Comparison of ENCODE assay signal across 9 cellular contexts in the genomic region with DNA sequence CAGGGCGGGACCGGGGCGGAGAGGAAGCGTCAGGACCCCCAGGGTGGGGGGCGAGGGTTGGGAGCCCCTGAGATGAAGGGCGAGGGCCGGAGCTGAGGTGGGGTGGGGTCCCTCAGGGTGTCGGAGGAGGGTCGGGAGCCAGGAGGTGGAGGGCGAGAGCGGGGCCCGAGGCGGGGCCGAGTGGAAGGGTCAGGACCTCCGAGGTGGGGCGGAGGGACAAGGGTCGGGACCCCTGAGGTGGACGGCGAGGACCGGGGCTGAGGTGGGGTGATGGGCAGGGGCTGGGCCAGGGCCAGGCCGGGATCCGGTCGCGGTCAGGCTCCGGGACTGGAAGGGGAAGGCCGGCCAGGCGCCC. TPM values are rescaled to one million over a fixed set of nuclear protein-coding genes. Genes with fewer than 3 reads are reported as not detected.
DNase-seq lines count a peak whose midpoint lies in the region; ATAC-seq and TF ChIP-seq lines count a peak whose summit lies in the region.
"Had no signal": no experiment of that assay in that cellular context is flagged by ENCODE, and none has a peak within 500 bp of the region (broad histone marks: within the 10 kb centered on the region; RNA-seq: fewer than 3 reads in every experiment).

No MANE protein-coding gene starts in this region.

- no peaks in the 10 kb centered on the region for H3K27me3 ChIP-seq in CD8-positive, alpha-beta memory T cell (ENCODE audit: insufficient read depth, low read length, poor library complexity, severe bottlenecking)
- H3K27me3 ChIP-seq in Panc1 (ENCODE audit: control insufficient read depth, insufficient read depth, low read length) (no peaks in the 10 kb centered on the region), esophagus muscularis mucosa (peaks cover 0 to 30% (median 0%) of the 10 kb centered on the region in 4 donors), trophoblast cell (ENCODE audit: insufficient read depth, low read length) (no peaks in the 10 kb centered on the region), H9 (ENCODE audit: insufficient read depth, low read length) (no peaks in the 10 kb centered on the region; the same call in 1 of the 2 replicates)

- H3K27ac ChIP-seq in CD8-positive, alpha-beta memory T cell (ENCODE audit: low read depth, low read length), result no peak overlapping the region
- H3K27ac ChIP-seq in Panc1 (ENCODE audit: low read length), result no peak overlapping the region; the same call in 1 of the 2 replicates
- H3K27ac ChIP-seq in esophagus muscularis mucosa (replicated peaks in 1 of 4), result no peak overlapping the region
- no peak overlapping the region for H3K27ac ChIP-seq in trophoblast cell (ENCODE audit: low read depth, low read length)
- H3K27ac ChIP-seq in H9 (ENCODE audit: insufficient read length, low read depth, low read length), result no peak overlapping the region

- DNase-seq in CD8-positive, alpha-beta memory T cell, result no peak
- DNase-seq in Panc1 (ENCODE audit: low read depth, low spot score) (no peak), esophagus muscularis mucosa (ENCODE audit: extremely low spot score) (no peak), trophoblast cell (no peak), WTC11 (ENCODE audit: low spot score) (no peak), H9 (no peak), GM13977 (ENCODE audit: low spot score) (no peak), Ammon's horn (ENCODE audit: low spot score) (no peak)
- DNase-seq: amniotic stem cell had no signal

- peak overlapping the region in 3 of 7 donors; percentile 59 to 79 (median 63) for H3K4me3 Mint-ChIP-seq in CD8-positive, alpha-beta memory T cell
- H3K4me3 Mint-ChIP-seq in WTC11 (no peak overlapping the region), H9 (no peak overlapping the region)

- peak overlapping the region; percentile 70 for H3K4me3 ChIP-seq in CD8-positive, alpha-beta memory T cell (ENCODE audit: low read length)
- peak overlapping the region; percentile 55 to 76 for H3K4me3 ChIP-seq in Panc1 (ENCODE audit: low read depth in 2 of 2, low read length in 2 of 2)
- peak overlapping the region; percentile 48 to 63 (median 53) for H3K4me3 ChIP-seq in esophagus muscularis mucosa
- H3K4me3 ChIP-seq in trophoblast cell (ENCODE audit: low read depth, low read length), result no peak overlapping the region

- H3K79me2 ChIP-seq in trophoblast cell (ENCODE audit: control insufficient read depth, insufficient read depth, low read length, poor library complexity) (peaks cover 3% of the 10 kb centered on the region), H9 (ENCODE audit: insufficient read depth, low read length) (no peaks in the 10 kb centered on the region)

- H4K12ac ChIP-seq in trophoblast cell (ENCODE audit: low read depth, low read length), result peak overlapping the region; percentile 17

- H3K23ac ChIP-seq in trophoblast cell (ENCODE audit: low read length) (no peak overlapping the region), H9 (ENCODE audit: insufficient read length, low read depth, low read length) (no peak overlapping the region)

- BruUV-seq in Panc1 (replicated peaks; lab: Mats Ljungman, UMichigan), result no TSS peak

- H3K9me3 ChIP-seq in CD8-positive, alpha-beta memory T cell (ENCODE audit: low read length), result no peaks in the 10 kb centered on the region
- no peaks in the 10 kb centered on the region for H3K9me3 ChIP-seq in Panc1 (ENCODE audit: control insufficient read depth, insufficient read depth, low read depth, low read length)
- no peaks in the 10 kb centered on the region for H3K9me3 ChIP-seq in esophagus muscularis mucosa
- peaks cover 6% of the 10 kb centered on the region for H3K9me3 ChIP-seq in trophoblast cell (ENCODE audit: insufficient read depth, low read depth, low read length)
- no peaks in the 10 kb centered on the region for H3K9me3 ChIP-seq in H9 (ENCODE audit: control insufficient read depth, low read depth, low read length)

- H3K9ac ChIP-seq in trophoblast cell (ENCODE audit: low read length), result no peak overlapping the region
- H3K9ac ChIP-seq in H9 (ENCODE audit: extremely low read depth, insufficient read length, low read length), result no peak overlapping the region

- CTCF ChIA-PET in CD8-positive, alpha-beta memory T cell (lab: Charles Lee), result interaction anchor here (1.0 kb wide), 1 partner anchor 20 kb away, joined by 4 read pairs; no protein-coding TSS in a partner anchor
- CTCF ChIA-PET in Panc1 (lab: Charles Lee) (no interaction called here), WTC11 (lab: Charles Lee) (interaction anchor here (0.6 to 2.2 kb wide), 3 partner anchors 10 to 1393 kb away, joined by 3 to 7 read pairs (median 6); no protein-coding TSS in a partner anchor)

- H3K4ac ChIP-seq in trophoblast cell (ENCODE audit: low read depth, low read length) (no peak overlapping the region), H9 (ENCODE audit: low read depth, low read length) (no peak overlapping the region)

- H3K56ac ChIP-seq in H9 (ENCODE audit: insufficient read length, low read depth, low read length), result no peak overlapping the region

- WGBS in esophagus muscularis mucosa, result 96% methylated on average over 22 of the region's 27 CpGs
- no CpG with 5 or more reads among the region's 27 CpGs for WGBS in trophoblast cell (ENCODE audit: extremely low coverage, insufficient coverage, insufficient read length)
- no CpG with 5 or more reads among the region's 27 CpGs for WGBS in H9 (ENCODE audit: extremely low coverage, insufficient read length, low lambda C conversion rate)

- no peak for TF ChIP-seq EP300 in esophagus muscularis mucosa (IDR thresholded peaks at IDR 0.05)

- no peak for TF ChIP-seq POLR2A in esophagus muscularis mucosa (IDR thresholded peaks at IDR 0.05; ENCODE audit: low read depth)

- no peak overlapping the region for H4K5ac ChIP-seq in H9 (ENCODE audit: insufficient read length, low read depth, low read length)

- peaks cover 0 to 13% (median 9%) of the 10 kb centered on the region in 3 donors for H3K4me1 Mint-ChIP-seq in CD8-positive, alpha-beta memory T cell
- H3K4me1 Mint-ChIP-seq in WTC11 (peaks cover 4% of the 10 kb centered on the region; the same call in 1 of the 2 replicates), H9 (peaks cover 4% of the 10 kb centered on the region in 2 experiments; a peak in 2 of 4 replicates)

- peaks cover 9% of the 10 kb centered on the region for H3K4me1 ChIP-seq in CD8-positive, alpha-beta memory T cell (ENCODE audit: insufficient read depth, low read length)
- H3K4me1 ChIP-seq in Panc1 (ENCODE audit: control insufficient read depth, insufficient read depth, low read length), result peaks cover 8% of the 10 kb centered on the region
- peaks cover 6 to 18% (median 15%) of the 10 kb centered on the region in 4 donors for H3K4me1 ChIP-seq in esophagus muscularis mucosa
- H3K4me1 ChIP-seq in trophoblast cell (ENCODE audit: control insufficient read depth in 1 of 2, insufficient read depth in 2 of 2, low read length in 2 of 2), result peaks cover 7 to 8% of the 10 kb centered on the region in 2 experiments
- H3K4me1 ChIP-seq in H9 (ENCODE audit: insufficient read depth, low read length), result no peaks in the 10 kb centered on the region

- peaks cover 0 to 2% of the 10 kb centered on the region in 2 donors for H3K27me3 Mint-ChIP-seq in CD8-positive, alpha-beta memory T cell
- H3K27me3 Mint-ChIP-seq in WTC11 (ENCODE audit: low read depth) (peaks cover 47% of the 10 kb centered on the region), H9 (ENCODE audit: low read depth) (peaks cover 37% of the 10 kb centered on the region)

- ATAC-seq in Panc1 (no peak), WTC11 (no peak; the same call in 1 of the 2 replicates)

- peak overlapping the region; percentile 76 for H4K8ac ChIP-seq in trophoblast cell (ENCODE audit: low read depth, low read length)
- H4K8ac ChIP-seq in H9 (replicated peaks; ENCODE audit: insufficient read length, low read depth, low read length), result no peak overlapping the region

- peak overlapping the region; percentile 19 for H3K14ac ChIP-seq in trophoblast cell (ENCODE audit: low read length)
- H3K14ac ChIP-seq in H9 (ENCODE audit: insufficient read depth, low read length), result no peak overlapping the region

- H3K4me2 ChIP-seq in trophoblast cell (ENCODE audit: low read length) (no peak overlapping the region), H9 (ENCODE audit: insufficient read depth, insufficient read length, low read length) (no peak overlapping the region)

- H3K36me3 Mint-ChIP-seq in CD8-positive, alpha-beta memory T cell, result no peaks in the 10 kb centered on the region
- H3K36me3 Mint-ChIP-seq in WTC11 (peaks cover 3% of the 10 kb centered on the region), H9 (ENCODE audit: insufficient read depth in 1 of 3, low read depth in 3 of 3) (peaks cover 0 to 9% (median 2%) of the 10 kb centered on the region in 3 experiments; a peak in 3 of 7 replicates)

- no peak overlapping the region for H3T11ph ChIP-seq in H9 (ENCODE audit: low read length)

- H4K20me1 ChIP-seq in H9 (ENCODE audit: control insufficient read depth, insufficient read depth, insufficient read length), result no peaks in the 10 kb centered on the region

- H3K18ac ChIP-seq in trophoblast cell (ENCODE audit: low read length) (no peak overlapping the region), H9 (ENCODE audit: insufficient read length, low read depth, low read length) (no peak overlapping the region)

- no peaks in the 10 kb centered on the region for H3K36me3 ChIP-seq in CD8-positive, alpha-beta memory T cell (ENCODE audit: insufficient read depth, low read length)
- H3K36me3 ChIP-seq in Panc1 (ENCODE audit: control insufficient read depth, insufficient read depth, low read length), result no peaks in the 10 kb centered on the region
- no peaks in the 10 kb centered on the region for H3K36me3 ChIP-seq in esophagus muscularis mucosa
- no peaks in the 10 kb centered on the region for H3K36me3 ChIP-seq in trophoblast cell (ENCODE audit: control insufficient read depth in 1 of 2, insufficient read depth in 2 of 2, low read length in 2 of 2)

- no peak overlapping the region for H2BK120ac ChIP-seq in trophoblast cell (ENCODE audit: insufficient read depth, low read length, poor library complexity)
- H2BK120ac ChIP-seq in H9 (ENCODE audit: low read depth, low read length, poor library complexity, severe bottlenecking), result no peak overlapping the region

- no peak overlapping the region for H2BK20ac ChIP-seq in H9 (ENCODE audit: low read depth, low read length, poor library complexity, severe bottlenecking)

- H2AFZ ChIP-seq in trophoblast cell (ENCODE audit: insufficient read depth, low read length, poor library complexity) (peak overlapping the region; percentile 68), H9 (ENCODE audit: low read length) (no peak overlapping the region)

- H3K9me3 Mint-ChIP-seq in CD8-positive, alpha-beta memory T cell, result peaks cover 0 to 6% (median 0%) of the 10 kb centered on the region in 5 donors
- H3K9me3 Mint-ChIP-seq in WTC11, result peaks cover 4% of the 10 kb centered on the region
- H3K9me3 Mint-ChIP-seq in H9, result peaks cover 4 to 11% of the 10 kb centered on the region in 2 experiments; a peak in 4 of 5 replicates

- TF ChIP-seq CTCF in Panc1 (IDR thresholded peaks at IDR 0.05) (no peak), esophagus muscularis mucosa (IDR thresholded peaks at IDR 0.05) (no peak), WTC11 (IDR thresholded peaks at IDR 0.05) (no peak), H9 (conservative IDR thresholded peaks at IDR 0.05) (no peak), GM13977 (IDR thresholded peaks at IDR 0.05; ENCODE audit: extremely low read depth, insufficient read depth, missing control alignments) (no peak)

- H2BK12ac ChIP-seq in trophoblast cell (ENCODE audit: low read length) (no peak overlapping the region), H9 (ENCODE audit: insufficient read length, low read depth, low read length) (no peak overlapping the region)

- in situ Hi-C loops in Panc1 (cut with HindIII; ENCODE audit: low pct_unique_long_range_greater_than_20kb, low sequenced_read_pairs), result no loop called here
- in situ Hi-C loops in GM13977 (cut with MboI; ENCODE audit: low pct_unique_long_range_greater_than_20kb, low sequenced_read_pairs, unreplicated experiment), result no loop called here

- H4K91ac ChIP-seq in trophoblast cell (ENCODE audit: low read depth, low read length) (peak overlapping the region; percentile 53), H9 (ENCODE audit: insufficient read length, low read depth, low read length) (no peak overlapping the region)

- H2BK5ac ChIP-seq in trophoblast cell (ENCODE audit: low read depth, low read length, poor library complexity) (no peak overlapping the region), H9 (ENCODE audit: insufficient read length, low read length) (no peak overlapping the region)

- no peak overlapping the region for H3K27ac Mint-ChIP-seq in CD8-positive, alpha-beta memory T cell
- no peak overlapping the region for H3K27ac Mint-ChIP-seq in WTC11
- H3K27ac Mint-ChIP-seq in H9, result no peak overlapping the region

- intact Hi-C loops in Panc1 (cut with micrococcal nuclease; ENCODE audit: unreplicated experiment) (no loop called here), esophagus muscularis mucosa (cut with DNase I) (no loop called here)

- H3K79me1 ChIP-seq in trophoblast cell (ENCODE audit: low read length), result peaks cover 6% of the 10 kb centered on the region
- no peaks in the 10 kb centered on the region for H3K79me1 ChIP-seq in H9 (ENCODE audit: insufficient read depth, low read depth, low read length, poor library complexity, severe bottlenecking)

- H2AK5ac ChIP-seq in trophoblast cell (ENCODE audit: low read length) (peak overlapping the region; percentile 52), H9 (ENCODE audit: insufficient read length, low read length) (no peak overlapping the region)

- no peak overlapping the region for H2BK15ac ChIP-seq in H9 (ENCODE audit: low read depth, low read length)

- H3K23me2 ChIP-seq in H9 (ENCODE audit: insufficient read length, low read depth, low read length, poor library complexity, severe bottlenecking), result peaks cover 3% of the 10 kb centered on the region

- POLR2A ChIA-PET in CD8-positive, alpha-beta memory T cell (lab: Charles Lee), result no interaction called here
- POLR2A ChIA-PET in Panc1 (lab: Charles Lee), result no interaction called here
- POLR2A ChIA-PET in WTC11 (lab: Charles Lee), result no interaction called here

RNA-seq across cellular contexts. Expression of a gene that starts 0.4 kb away (rescaled TPM):
- total RNA-seq in CD8-positive, alpha-beta memory T cell, result under 1 TPM; 0.37 to 0.38 TPM
- polyA plus RNA-seq in CD8-positive, alpha-beta memory T cell, result not detected
- 0.10 TPM for total RNA-seq in Panc1 (2021; ENCODE audit: unreplicated experiment)
- polyA plus RNA-seq in Panc1 (2012; ENCODE audit: insufficient read length), result 0.07 TPM
- under 1 TPM in 1 of 4 donors, not detected in 3; 0.13 TPM for total RNA-seq in esophagus muscularis mucosa
- 0.05 and 0.07 TPM in 2 replicates for polyA plus RNA-seq in trophoblast cell (2013)
- 0.07 to 0.18 TPM (median 0.11 TPM) in 3 replicates for total RNA-seq in WTC11 (2021)
- total RNA-seq in H9 (2021), result 0.11 TPM in 1 of 2 replicates, not detected in the other

RNA-seq across cellular contexts. Expression of a gene that starts 0.5 kb away (rescaled TPM):
- 10 to 100 TPM in 1 of 2 experiments, 1 to 10 TPM in 1; 9.6 to 10.4 TPM for total RNA-seq in CD8-positive, alpha-beta memory T cell
- polyA plus RNA-seq in CD8-positive, alpha-beta memory T cell, result 0.47 TPM
- total RNA-seq in Panc1 (2021; ENCODE audit: unreplicated experiment) (2.9 TPM), esophagus muscularis mucosa (not detected), WTC11 (2021) (1.7 to 2.4 TPM (median 2.4 TPM) in 3 replicates), H9 (2021) (3.3 and 4.1 TPM in 2 replicates)
- 2.0 TPM for polyA plus RNA-seq in Panc1 (2012; ENCODE audit: insufficient read length)
- polyA plus RNA-seq in trophoblast cell (2013), result 0.93 and 1.2 TPM in 2 replicates
